Comparison of ENCODE assay signal across 8 cellular contexts in the genomic region with DNA sequence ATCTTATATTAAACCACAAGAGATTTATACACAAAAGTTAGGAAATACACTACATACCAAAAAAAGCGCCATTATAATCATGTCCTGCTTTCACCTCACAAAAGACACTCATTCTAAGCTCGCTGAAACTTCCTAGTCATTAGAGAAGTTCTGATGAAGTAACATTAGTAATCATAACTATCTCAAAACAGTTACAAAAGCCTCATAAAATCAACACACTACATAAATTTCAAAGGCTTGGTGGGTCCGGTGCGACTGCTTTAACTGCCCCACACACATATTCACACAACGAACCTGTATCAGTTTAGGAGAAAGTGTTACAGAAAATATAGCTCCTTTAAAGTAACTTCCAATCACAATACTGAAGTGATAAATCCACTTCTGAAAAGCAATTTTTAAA. TPM values are rescaled to one million over a fixed set of nuclear protein-coding genes. Genes with fewer than 3 reads are reported as not detected.
DNase-seq lines count a peak whose midpoint lies in the region; ATAC-seq and TF ChIP-seq lines count a peak whose summit lies in the region.

No MANE protein-coding gene starts in this region.

- TF ChIP-seq RAD21 in neural cell (conservative IDR thresholded peaks at IDR 0.05): no peak

- peaks cover 57% of the 10 kb centered on the region for H3K4me1 ChIP-seq in OCI-LY1 (ENCODE audit: insufficient read depth, low read length, severe bottlenecking)
- peaks cover 20 to 24% of the 10 kb centered on the region in 2 donors for H3K4me1 ChIP-seq in duodenal mucosa (ENCODE audit: control insufficient read depth in 1 of 2, insufficient read depth in 2 of 2, low read length in 2 of 2)

- no peaks in the 10 kb centered on the region for H3K27me3 ChIP-seq in OCI-LY1 (ENCODE audit: insufficient read depth, low read length)
- H3K27me3 ChIP-seq in duodenal mucosa (ENCODE audit: control insufficient read depth in 1 of 2, insufficient read depth in 2 of 2, low read length in 2 of 2): no peaks in the 10 kb centered on the region
- no peaks in the 10 kb centered on the region for H3K27me3 ChIP-seq in neural cell (ENCODE audit: insufficient read depth, low read depth, low read length)

- H3F3A ChIP-seq in OCI-LY1 (ENCODE audit: insufficient read depth, low read length) (no peaks in the 10 kb centered on the region), neural cell (ENCODE audit: insufficient read depth, low read length, poor library complexity, severe bottlenecking) (no peaks in the 10 kb centered on the region)

- no peak for TF ChIP-seq EP300 in neural cell (conservative IDR thresholded peaks at IDR 0.05; ENCODE audit: poor library complexity, severe bottlenecking)

- H3K9me3 ChIP-seq in OCI-LY1 (ENCODE audit: low read length) (peaks cover 10% of the 10 kb centered on the region), duodenal mucosa (ENCODE audit: control insufficient read depth in 1 of 2, low read length in 2 of 2) (no peaks in the 10 kb centered on the region), neural cell (ENCODE audit: low read length) (no peaks in the 10 kb centered on the region)

- ATAC-seq in GM18867 (IDR thresholded peaks at IDR 0.05; ENCODE audit: unreplicated experiment) (no peak), GM21381 (IDR thresholded peaks at IDR 0.05; ENCODE audit: unreplicated experiment) (no peak)

- DNase-seq in NCI-H1105 treated with DMSO at 0.1 percent for 48 hours (lab: John Stamatoyannopoulos, UW) (peak; percentile 16), NCI-H1105 (lab: John Stamatoyannopoulos, UW) (no peak), NCI-H1092 (lab: John Stamatoyannopoulos, UW) (no peak)

- H3K36me3 ChIP-seq in OCI-LY1 (ENCODE audit: insufficient read depth, low read length) (peaks cover 50% of the 10 kb centered on the region), duodenal mucosa (ENCODE audit: control insufficient read depth in 1 of 2, insufficient read depth in 2 of 2, low read length in 2 of 2) (no peaks in the 10 kb centered on the region), neural cell (ENCODE audit: insufficient read depth, low read length) (no peaks in the 10 kb centered on the region)

- TF ChIP-seq CTCF in OCI-LY1 (IDR thresholded peaks at IDR 0.05; ENCODE audit: low read length) (no peak), neural cell (IDR thresholded peaks at IDR 0.05; ENCODE audit: poor library complexity, severe bottlenecking) (no peak)

- H4K20me1 ChIP-seq in OCI-LY1 (ENCODE audit: insufficient read depth, low read length) (no peaks in the 10 kb centered on the region), neural cell (ENCODE audit: insufficient read depth) (peaks cover 3% of the 10 kb centered on the region)

- peak overlapping the region; percentile 92 for H3K9ac ChIP-seq in OCI-LY1 (ENCODE audit: low read length)
- peak overlapping the region; percentile 32 to 84 for H3K9ac ChIP-seq in duodenal mucosa (ENCODE audit: low read depth in 1 of 2, low read length in 2 of 2)
- H3K9ac ChIP-seq in neural cell (ENCODE audit: low read length): peak overlapping the region; percentile 80

- H3K27ac ChIP-seq in OCI-LY1 (ENCODE audit: low read depth, low read length, poor library complexity, severe bottlenecking) (peak overlapping the region; percentile 56), duodenal mucosa (ENCODE audit: low read depth, low read length) (no peak overlapping the region), neural cell (ENCODE audit: low read length) (peak overlapping the region; percentile 69)

- H3K9me2 ChIP-seq in OCI-LY1 (ENCODE audit: low read depth, low read length) (no peaks in the 10 kb centered on the region), neural cell (ENCODE audit: insufficient read depth, low read length) (no peaks in the 10 kb centered on the region)

- H3K79me2 ChIP-seq in OCI-LY1 (ENCODE audit: insufficient read depth, low read length): peaks cover 57% of the 10 kb centered on the region
- peaks cover 79% of the 10 kb centered on the region for H3K79me2 ChIP-seq in neural cell (replicated peaks; ENCODE audit: insufficient read depth, low read length)

- H3K4me3 ChIP-seq in OCI-LY1 (ENCODE audit: low read depth, low read length, poor library complexity, severe bottlenecking): peak overlapping the region; percentile 87
- H3K4me3 ChIP-seq in duodenal mucosa (ENCODE audit: low read depth in 1 of 2, low read length in 2 of 2): peak overlapping the region; percentile 63 to 80
- peak overlapping the region; percentile 72 for H3K4me3 ChIP-seq in neural cell (ENCODE audit: low read length)

- H2AFZ ChIP-seq in OCI-LY1 (ENCODE audit: low read length) (no peak overlapping the region), neural cell (ENCODE audit: low read depth, low read length) (no peak overlapping the region)

- peak overlapping the region; percentile 77 for H3K4me2 ChIP-seq in OCI-LY1 (ENCODE audit: low read length)
- H3K4me2 ChIP-seq in neural cell (ENCODE audit: low read length): peak overlapping the region; percentile 87

TF ChIP-seq in neural cell, 6 proteins besides CTCF, POLR2A, EP300 and RAD21:
- TF ChIP-seq POLR2AphosphoS5 (IDR thresholded peaks at IDR 0.05): no peak
- no peak for TF ChIP-seq SMC3 (conservative IDR thresholded peaks at IDR 0.05; ENCODE audit: poor library complexity)
- no peak for TF ChIP-seq TAF1 (IDR thresholded peaks at IDR 0.05; ENCODE audit: low read depth)
- TF ChIP-seq, protein P1, sequence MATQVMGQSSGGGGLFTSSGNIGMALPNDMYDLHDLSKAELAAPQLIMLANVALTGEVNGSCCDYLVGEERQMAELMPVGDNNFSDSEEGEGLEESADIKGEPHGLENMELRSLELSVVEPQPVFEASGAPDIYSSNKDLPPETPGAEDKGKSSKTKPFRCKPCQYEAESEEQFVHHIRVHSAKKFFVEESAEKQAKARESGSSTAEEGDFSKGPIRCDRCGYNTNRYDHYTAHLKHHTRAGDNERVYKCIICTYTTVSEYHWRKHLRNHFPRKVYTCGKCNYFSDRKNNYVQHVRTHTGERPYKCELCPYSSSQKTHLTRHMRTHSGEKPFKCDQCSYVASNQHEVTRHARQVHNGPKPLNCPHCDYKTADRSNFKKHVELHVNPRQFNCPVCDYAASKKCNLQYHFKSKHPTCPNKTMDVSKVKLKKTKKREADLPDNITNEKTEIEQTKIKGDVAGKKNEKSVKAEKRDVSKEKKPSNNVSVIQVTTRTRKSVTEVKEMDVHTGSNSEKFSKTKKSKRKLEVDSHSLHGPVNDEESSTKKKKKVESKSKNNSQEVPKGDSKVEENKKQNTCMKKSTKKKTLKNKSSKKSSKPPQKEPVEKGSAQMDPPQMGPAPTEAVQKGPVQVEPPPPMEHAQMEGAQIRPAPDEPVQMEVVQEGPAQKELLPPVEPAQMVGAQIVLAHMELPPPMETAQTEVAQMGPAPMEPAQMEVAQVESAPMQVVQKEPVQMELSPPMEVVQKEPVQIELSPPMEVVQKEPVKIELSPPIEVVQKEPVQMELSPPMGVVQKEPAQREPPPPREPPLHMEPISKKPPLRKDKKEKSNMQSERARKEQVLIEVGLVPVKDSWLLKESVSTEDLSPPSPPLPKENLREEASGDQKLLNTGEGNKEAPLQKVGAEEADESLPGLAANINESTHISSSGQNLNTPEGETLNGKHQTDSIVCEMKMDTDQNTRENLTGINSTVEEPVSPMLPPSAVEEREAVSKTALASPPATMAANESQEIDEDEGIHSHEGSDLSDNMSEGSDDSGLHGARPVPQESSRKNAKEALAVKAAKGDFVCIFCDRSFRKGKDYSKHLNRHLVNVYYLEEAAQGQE (IDR thresholded peaks at IDR 0.05; ENCODE audit: borderline replicate concordance): no peak
- TF ChIP-seq MXI1 (conservative IDR thresholded peaks at IDR 0.05; ENCODE audit: poor library complexity, severe bottlenecking): no peak
- TF ChIP-seq EZH2 (IDR thresholded peaks at IDR 0.05; ENCODE audit: borderline replicate concordance, insufficient read depth, low read length, poor library complexity, severe bottlenecking): no peak
TF ChIP-seq in neural cell: peak in this region for 0.

RNA-seq across cellular contexts. Expression of a gene that starts 1.9 kb away (rescaled TPM):
- polyA plus RNA-seq in neural cell: 44.5 and 50.8 TPM in 2 replicates
- 133 and 166 TPM in 2 replicates for polyA minus RNA-seq in neural cell
